ENCODE assay signal across 1 cellular context in genomic region chr2:41869542-41870256, GRCh38.
TF ChIP-seq lines count a peak whose summit lies in the region.

No MANE protein-coding gene starts in this region.

TF ChIP-seq in GM12878, 131 proteins besides CTCF, POLR2A, EP300 and RAD21 (continued from another document):
- TF ChIP-seq SIN3A (IDR thresholded peaks at IDR 0.05; ENCODE audit: low read depth, low read length) (no peak), ZNF217 (IDR thresholded peaks at IDR 0.05) (no peak), SMARCA5 (IDR thresholded peaks at IDR 0.05) (0 out of 2 replicates have a peak, but pooled peaks have one; percentile 45), JUNB (IDR thresholded peaks at IDR 0.05) (no peak), POU2F2 (IDR thresholded peaks at IDR 0.05; ENCODE audit: borderline replicate concordance, low read depth, low read length) (0 out of 3 replicates have a peak, but pooled peaks have one; percentile 16), ZNF687 (IDR thresholded peaks at IDR 0.05) (no peak), NFIC (IDR thresholded peaks at IDR 0.05; ENCODE audit: low read depth, low read length) (no peak), YY1 (IDR thresholded peaks at IDR 0.05; ENCODE audit: low read depth, low read length) (peak; percentile 87)
